Comparison of ENCODE assay signal across 1 cellular context in the genomic region with DNA sequence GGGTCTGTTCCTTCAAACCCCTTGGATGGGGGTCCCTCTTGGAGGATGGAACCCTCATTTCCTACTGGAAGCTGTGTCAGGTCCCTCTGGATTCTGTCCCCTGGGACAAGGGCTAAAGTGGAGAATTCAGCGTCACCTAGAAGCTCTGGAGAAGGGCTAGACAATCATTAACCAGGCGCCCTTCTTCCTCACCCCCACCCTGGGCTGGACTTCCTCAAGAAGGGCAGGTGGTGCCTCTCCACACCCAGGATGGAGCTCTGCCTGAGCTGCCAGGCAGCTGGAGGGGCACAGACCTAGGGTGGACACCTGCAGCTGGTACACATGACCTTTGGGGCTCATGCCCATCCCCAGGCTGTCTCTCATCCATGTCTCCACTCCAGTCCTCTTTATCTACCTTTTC.
TF ChIP-seq lines count a peak whose summit lies in the region.

No MANE protein-coding gene starts in this region.

TF ChIP-seq in neural cell, 6 proteins besides CTCF, POLR2A, EP300 and RAD21:
- TF ChIP-seq, protein P1, sequence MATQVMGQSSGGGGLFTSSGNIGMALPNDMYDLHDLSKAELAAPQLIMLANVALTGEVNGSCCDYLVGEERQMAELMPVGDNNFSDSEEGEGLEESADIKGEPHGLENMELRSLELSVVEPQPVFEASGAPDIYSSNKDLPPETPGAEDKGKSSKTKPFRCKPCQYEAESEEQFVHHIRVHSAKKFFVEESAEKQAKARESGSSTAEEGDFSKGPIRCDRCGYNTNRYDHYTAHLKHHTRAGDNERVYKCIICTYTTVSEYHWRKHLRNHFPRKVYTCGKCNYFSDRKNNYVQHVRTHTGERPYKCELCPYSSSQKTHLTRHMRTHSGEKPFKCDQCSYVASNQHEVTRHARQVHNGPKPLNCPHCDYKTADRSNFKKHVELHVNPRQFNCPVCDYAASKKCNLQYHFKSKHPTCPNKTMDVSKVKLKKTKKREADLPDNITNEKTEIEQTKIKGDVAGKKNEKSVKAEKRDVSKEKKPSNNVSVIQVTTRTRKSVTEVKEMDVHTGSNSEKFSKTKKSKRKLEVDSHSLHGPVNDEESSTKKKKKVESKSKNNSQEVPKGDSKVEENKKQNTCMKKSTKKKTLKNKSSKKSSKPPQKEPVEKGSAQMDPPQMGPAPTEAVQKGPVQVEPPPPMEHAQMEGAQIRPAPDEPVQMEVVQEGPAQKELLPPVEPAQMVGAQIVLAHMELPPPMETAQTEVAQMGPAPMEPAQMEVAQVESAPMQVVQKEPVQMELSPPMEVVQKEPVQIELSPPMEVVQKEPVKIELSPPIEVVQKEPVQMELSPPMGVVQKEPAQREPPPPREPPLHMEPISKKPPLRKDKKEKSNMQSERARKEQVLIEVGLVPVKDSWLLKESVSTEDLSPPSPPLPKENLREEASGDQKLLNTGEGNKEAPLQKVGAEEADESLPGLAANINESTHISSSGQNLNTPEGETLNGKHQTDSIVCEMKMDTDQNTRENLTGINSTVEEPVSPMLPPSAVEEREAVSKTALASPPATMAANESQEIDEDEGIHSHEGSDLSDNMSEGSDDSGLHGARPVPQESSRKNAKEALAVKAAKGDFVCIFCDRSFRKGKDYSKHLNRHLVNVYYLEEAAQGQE (IDR thresholded peaks at IDR 0.05; ENCODE audit: borderline replicate concordance) = no peak
- TF ChIP-seq TAF1 (IDR thresholded peaks at IDR 0.05; ENCODE audit: low read depth) (no peak), POLR2AphosphoS5 (IDR thresholded peaks at IDR 0.05) (no peak), MXI1 (conservative IDR thresholded peaks at IDR 0.05; ENCODE audit: poor library complexity, severe bottlenecking) (no peak), SMC3 (conservative IDR thresholded peaks at IDR 0.05; ENCODE audit: poor library complexity) (no peak), EZH2 (IDR thresholded peaks at IDR 0.05; ENCODE audit: borderline replicate concordance, insufficient read depth, low read length, poor library complexity, severe bottlenecking) (no peak)
TF ChIP-seq in neural cell: peak in this region for 0.
